1 cellular context compared by ENCODE assay signal in the genomic region with DNA sequence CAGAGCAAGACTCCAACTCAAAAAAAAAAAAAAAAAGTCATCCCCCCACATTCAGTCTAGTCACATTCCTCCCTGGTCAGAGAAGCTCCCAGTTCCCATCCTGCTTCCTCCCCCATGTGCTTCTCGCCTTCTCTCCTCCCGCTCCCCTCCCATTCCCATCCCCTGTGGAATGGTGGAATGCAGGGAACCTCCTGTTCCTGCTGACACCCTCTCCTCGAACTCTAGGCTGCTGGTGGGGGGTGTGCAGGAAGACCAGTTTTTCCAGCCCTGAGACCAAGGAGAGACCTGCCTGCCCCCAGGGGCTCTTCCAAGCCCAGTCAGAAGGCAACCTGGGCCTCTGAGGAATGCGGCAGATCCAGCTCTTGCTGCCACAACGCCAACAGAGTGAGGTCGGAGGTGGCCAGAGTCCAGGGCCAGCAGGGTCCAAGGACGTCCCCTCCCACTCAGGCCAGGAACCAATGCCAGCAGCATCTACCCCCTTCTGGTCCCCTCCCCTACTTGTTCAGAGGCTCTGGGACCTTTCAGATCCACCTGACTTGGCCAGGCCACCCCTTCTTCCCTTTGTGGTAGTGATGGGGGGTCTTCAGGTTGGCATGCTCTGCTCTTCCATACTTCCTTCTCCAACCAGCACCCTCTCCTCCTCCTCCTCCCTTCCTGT.
TF ChIP-seq lines count a peak whose summit lies in the region.

No MANE protein-coding gene starts in this region.

TF ChIP-seq in HepG2, 621 proteins besides CTCF, POLR2A, EP300 and RAD21 (continued from another document and continues in another):
- TF ChIP-seq, protein P1, sequence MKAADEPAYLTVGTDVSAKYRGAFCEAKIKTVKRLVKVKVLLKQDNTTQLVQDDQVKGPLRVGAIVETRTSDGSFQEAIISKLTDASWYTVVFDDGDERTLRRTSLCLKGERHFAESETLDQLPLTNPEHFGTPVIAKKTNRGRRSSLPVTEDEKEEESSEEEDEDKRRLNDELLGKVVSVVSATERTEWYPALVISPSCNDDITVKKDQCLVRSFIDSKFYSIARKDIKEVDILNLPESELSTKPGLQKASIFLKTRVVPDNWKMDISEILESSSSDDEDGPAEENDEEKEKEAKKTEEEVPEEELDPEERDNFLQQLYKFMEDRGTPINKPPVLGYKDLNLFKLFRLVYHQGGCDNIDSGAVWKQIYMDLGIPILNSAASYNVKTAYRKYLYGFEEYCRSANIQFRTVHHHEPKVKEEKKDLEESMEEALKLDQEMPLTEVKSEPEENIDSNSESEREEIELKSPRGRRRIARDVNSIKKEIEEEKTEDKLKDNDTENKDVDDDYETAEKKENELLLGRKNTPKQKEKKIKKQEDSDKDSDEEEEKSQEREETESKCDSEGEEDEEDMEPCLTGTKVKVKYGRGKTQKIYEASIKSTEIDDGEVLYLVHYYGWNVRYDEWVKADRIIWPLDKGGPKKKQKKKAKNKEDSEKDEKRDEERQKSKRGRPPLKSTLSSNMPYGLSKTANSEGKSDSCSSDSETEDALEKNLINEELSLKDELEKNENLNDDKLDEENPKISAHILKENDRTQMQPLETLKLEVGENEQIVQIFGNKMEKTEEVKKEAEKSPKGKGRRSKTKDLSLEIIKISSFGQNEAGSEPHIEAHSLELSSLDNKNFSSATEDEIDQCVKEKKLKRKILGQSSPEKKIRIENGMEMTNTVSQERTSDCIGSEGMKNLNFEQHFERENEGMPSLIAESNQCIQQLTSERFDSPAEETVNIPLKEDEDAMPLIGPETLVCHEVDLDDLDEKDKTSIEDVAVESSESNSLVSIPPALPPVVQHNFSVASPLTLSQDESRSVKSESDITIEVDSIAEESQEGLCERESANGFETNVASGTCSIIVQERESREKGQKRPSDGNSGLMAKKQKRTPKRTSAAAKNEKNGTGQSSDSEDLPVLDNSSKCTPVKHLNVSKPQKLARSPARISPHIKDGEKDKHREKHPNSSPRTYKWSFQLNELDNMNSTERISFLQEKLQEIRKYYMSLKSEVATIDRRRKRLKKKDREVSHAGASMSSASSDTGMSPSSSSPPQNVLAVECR (CRISPR knock-in tag; IDR thresholded peaks at IDR 0.05; ENCODE audit: borderline replicate concordance), result peak; percentile 60
- TF ChIP-seq, protein P2, sequence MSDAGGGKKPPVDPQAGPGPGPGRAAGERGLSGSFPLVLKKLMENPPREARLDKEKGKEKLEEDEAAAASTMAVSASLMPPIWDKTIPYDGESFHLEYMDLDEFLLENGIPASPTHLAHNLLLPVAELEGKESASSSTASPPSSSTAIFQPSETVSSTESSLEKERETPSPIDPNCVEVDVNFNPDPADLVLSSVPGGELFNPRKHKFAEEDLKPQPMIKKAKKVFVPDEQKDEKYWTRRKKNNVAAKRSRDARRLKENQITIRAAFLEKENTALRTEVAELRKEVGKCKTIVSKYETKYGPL (CRISPR knock-in tag; IDR thresholded peaks at IDR 0.05), result no peak
- TF ChIP-seq RFX3 (CRISPR knock-in tag; IDR thresholded peaks at IDR 0.05), result no peak
- no peak for TF ChIP-seq HNRNPK (IDR thresholded peaks at IDR 0.05; ENCODE audit: low read depth, low read length, poor library complexity, severe bottlenecking)
- TF ChIP-seq, protein P3, sequence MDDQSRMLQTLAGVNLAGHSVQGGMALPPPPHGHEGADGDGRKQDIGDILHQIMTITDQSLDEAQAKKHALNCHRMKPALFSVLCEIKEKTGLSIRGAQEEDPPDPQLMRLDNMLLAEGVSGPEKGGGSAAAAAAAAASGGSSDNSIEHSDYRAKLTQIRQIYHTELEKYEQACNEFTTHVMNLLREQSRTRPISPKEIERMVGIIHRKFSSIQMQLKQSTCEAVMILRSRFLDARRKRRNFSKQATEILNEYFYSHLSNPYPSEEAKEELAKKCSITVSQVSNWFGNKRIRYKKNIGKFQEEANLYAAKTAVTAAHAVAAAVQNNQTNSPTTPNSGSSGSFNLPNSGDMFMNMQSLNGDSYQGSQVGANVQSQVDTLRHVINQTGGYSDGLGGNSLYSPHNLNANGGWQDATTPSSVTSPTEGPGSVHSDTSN (CRISPR knock-in tag; IDR thresholded peaks at IDR 0.05; ENCODE audit: borderline replicate concordance), result no peak
- TF ChIP-seq PLRG1 (conservative IDR thresholded peaks at IDR 0.05), result no peak
- TF ChIP-seq, protein P4, sequence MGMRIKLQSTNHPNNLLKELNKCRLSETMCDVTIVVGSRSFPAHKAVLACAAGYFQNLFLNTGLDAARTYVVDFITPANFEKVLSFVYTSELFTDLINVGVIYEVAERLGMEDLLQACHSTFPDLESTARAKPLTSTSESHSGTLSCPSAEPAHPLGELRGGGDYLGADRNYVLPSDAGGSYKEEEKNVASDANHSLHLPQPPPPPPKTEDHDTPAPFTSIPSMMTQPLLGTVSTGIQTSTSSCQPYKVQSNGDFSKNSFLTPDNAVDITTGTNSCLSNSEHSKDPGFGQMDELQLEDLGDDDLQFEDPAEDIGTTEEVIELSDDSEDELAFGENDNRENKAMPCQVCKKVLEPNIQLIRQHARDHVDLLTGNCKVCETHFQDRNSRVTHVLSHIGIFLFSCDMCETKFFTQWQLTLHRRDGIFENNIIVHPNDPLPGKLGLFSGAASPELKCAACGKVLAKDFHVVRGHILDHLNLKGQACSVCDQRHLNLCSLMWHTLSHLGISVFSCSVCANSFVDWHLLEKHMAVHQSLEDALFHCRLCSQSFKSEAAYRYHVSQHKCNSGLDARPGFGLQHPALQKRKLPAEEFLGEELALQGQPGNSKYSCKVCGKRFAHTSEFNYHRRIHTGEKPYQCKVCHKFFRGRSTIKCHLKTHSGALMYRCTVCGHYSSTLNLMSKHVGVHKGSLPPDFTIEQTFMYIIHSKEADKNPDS (CRISPR knock-in tag; IDR thresholded peaks at IDR 0.05), result no peak
- TF ChIP-seq, protein P5, sequence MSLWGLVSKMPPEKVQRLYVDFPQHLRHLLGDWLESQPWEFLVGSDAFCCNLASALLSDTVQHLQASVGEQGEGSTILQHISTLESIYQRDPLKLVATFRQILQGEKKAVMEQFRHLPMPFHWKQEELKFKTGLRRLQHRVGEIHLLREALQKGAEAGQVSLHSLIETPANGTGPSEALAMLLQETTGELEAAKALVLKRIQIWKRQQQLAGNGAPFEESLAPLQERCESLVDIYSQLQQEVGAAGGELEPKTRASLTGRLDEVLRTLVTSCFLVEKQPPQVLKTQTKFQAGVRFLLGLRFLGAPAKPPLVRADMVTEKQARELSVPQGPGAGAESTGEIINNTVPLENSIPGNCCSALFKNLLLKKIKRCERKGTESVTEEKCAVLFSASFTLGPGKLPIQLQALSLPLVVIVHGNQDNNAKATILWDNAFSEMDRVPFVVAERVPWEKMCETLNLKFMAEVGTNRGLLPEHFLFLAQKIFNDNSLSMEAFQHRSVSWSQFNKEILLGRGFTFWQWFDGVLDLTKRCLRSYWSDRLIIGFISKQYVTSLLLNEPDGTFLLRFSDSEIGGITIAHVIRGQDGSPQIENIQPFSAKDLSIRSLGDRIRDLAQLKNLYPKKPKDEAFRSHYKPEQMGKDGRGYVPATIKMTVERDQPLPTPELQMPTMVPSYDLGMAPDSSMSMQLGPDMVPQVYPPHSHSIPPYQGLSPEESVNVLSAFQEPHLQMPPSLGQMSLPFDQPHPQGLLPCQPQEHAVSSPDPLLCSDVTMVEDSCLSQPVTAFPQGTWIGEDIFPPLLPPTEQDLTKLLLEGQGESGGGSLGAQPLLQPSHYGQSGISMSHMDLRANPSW (CRISPR knock-in tag; IDR thresholded peaks at IDR 0.05; ENCODE audit: borderline replicate concordance), result 0 out of 2 replicates have a peak, but pooled peaks have one; percentile 16
- no peak for TF ChIP-seq SMARCC2 (IDR thresholded peaks at IDR 0.05)
- no peak for TF ChIP-seq NBN (conservative IDR thresholded peaks at IDR 0.05)
- TF ChIP-seq, protein P6, sequence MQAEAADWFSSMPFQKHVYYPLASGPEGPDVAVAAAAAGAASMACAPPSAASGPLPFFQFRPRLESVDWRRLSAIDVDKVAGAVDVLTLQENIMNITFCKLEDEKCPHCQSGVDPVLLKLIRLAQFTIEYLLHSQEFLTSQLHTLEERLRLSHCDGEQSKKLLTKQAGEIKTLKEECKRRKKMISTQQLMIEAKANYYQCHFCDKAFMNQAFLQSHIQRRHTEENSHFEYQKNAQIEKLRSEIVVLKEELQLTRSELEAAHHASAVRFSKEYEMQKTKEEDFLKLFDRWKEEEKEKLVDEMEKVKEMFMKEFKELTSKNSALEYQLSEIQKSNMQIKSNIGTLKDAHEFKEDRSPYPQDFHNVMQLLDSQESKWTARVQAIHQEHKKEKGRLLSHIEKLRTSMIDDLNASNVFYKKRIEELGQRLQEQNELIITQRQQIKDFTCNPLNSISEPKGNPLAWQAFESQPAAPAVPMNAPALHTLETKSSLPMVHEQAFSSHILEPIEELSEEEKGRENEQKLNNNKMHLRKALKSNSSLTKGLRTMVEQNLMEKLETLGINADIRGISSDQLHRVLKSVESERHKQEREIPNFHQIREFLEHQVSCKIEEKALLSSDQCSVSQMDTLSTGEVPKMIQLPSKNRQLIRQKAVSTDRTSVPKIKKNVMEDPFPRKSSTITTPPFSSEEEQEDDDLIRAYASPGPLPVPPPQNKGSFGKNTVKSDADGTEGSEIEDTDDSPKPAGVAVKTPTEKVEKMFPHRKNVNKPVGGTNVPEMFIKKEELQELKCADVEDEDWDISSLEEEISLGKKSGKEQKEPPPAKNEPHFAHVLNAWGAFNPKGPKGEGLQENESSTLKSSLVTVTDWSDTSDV (CRISPR knock-in tag; IDR thresholded peaks at IDR 0.05), result no peak
- no peak for TF ChIP-seq MIER2 (CRISPR knock-in tag; IDR thresholded peaks at IDR 0.05)
- peak; percentile 81 for TF ChIP-seq POGZ (CRISPR knock-in tag; IDR thresholded peaks at IDR 0.05)
- no peak for TF ChIP-seq ZNF776 (CRISPR knock-in tag; IDR thresholded peaks at IDR 0.05)
- TF ChIP-seq NONO (IDR thresholded peaks at IDR 0.05), result no peak
- peak; percentile 95 for TF ChIP-seq NONO (CRISPR knock-in tag; conservative IDR thresholded peaks at IDR 0.05)
- TF ChIP-seq SRSF4 (IDR thresholded peaks at IDR 0.05; ENCODE audit: low read depth, low read length, poor library complexity, severe bottlenecking), result no peak
- TF ChIP-seq PAX8 (CRISPR knock-in tag; IDR thresholded peaks at IDR 0.05; ENCODE audit: borderline replicate concordance), result no peak
- TF ChIP-seq RELA (CRISPR knock-in tag; IDR thresholded peaks at IDR 0.05), result no peak
- TF ChIP-seq, protein P7, sequence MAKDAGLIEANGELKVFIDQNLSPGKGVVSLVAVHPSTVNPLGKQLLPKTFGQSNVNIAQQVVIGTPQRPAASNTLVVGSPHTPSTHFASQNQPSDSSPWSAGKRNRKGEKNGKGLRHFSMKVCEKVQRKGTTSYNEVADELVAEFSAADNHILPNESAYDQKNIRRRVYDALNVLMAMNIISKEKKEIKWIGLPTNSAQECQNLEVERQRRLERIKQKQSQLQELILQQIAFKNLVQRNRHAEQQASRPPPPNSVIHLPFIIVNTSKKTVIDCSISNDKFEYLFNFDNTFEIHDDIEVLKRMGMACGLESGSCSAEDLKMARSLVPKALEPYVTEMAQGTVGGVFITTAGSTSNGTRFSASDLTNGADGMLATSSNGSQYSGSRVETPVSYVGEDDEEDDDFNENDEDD (CRISPR knock-in tag; IDR thresholded peaks at IDR 0.05; ENCODE audit: borderline replicate concordance), result peak; percentile 53
- TF ChIP-seq, protein P8, sequence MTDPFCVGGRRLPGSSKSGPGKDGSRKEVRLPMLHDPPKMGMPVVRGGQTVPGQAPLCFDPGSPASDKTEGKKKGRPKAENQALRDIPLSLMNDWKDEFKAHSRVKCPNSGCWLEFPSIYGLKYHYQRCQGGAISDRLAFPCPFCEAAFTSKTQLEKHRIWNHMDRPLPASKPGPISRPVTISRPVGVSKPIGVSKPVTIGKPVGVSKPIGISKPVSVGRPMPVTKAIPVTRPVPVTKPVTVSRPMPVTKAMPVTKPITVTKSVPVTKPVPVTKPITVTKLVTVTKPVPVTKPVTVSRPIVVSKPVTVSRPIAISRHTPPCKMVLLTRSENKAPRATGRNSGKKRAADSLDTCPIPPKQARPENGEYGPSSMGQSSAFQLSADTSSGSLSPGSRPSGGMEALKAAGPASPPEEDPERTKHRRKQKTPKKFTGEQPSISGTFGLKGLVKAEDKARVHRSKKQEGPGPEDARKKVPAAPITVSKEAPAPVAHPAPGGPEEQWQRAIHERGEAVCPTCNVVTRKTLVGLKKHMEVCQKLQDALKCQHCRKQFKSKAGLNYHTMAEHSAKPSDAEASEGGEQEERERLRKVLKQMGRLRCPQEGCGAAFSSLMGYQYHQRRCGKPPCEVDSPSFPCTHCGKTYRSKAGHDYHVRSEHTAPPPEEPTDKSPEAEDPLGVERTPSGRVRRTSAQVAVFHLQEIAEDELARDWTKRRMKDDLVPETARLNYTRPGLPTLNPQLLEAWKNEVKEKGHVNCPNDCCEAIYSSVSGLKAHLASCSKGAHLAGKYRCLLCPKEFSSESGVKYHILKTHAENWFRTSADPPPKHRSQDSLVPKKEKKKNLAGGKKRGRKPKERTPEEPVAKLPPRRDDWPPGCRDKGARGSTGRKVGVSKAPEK (CRISPR knock-in tag; IDR thresholded peaks at IDR 0.05; ENCODE audit: borderline replicate concordance), result peak; percentile 89; the same call in 1 of the 2 replicates
- peak; percentile 64; the same call in 1 of the 2 replicates for TF ChIP-seq CREM (IDR thresholded peaks at IDR 0.05)
- no peak for TF ChIP-seq CREM (CRISPR knock-in tag; IDR thresholded peaks at IDR 0.05)
- TF ChIP-seq SYNCRIP (IDR thresholded peaks at IDR 0.05; ENCODE audit: insufficient read depth, low read depth, low read length), result no peak
- TF ChIP-seq IKZF1 (IDR thresholded peaks at IDR 0.05), result no peak
- TF ChIP-seq ZBTB3 (CRISPR knock-in tag; IDR thresholded peaks at IDR 0.05; ENCODE audit: borderline replicate concordance, low read depth), result no peak
- no peak for TF ChIP-seq ZSCAN30 (CRISPR knock-in tag; IDR thresholded peaks at IDR 0.05)
- TF ChIP-seq PHF5A (CRISPR knock-in tag; IDR thresholded peaks at IDR 0.05; ENCODE audit: low read depth, unreplicated experiment), result peak; percentile 73
- TF ChIP-seq NFYB (CRISPR knock-in tag; IDR thresholded peaks at IDR 0.05), result no peak
- no peak for TF ChIP-seq ZNF160 (CRISPR knock-in tag; IDR thresholded peaks at IDR 0.05)
- no peak for TF ChIP-seq ZNF567 (CRISPR knock-in tag; IDR thresholded peaks at IDR 0.05; ENCODE audit: borderline replicate concordance)
- peak; percentile 96 for TF ChIP-seq ZNF501 (CRISPR knock-in tag; IDR thresholded peaks at IDR 0.05)
- peak; percentile 49; the same call in 1 of the 2 replicates for TF ChIP-seq HOXD1 (CRISPR knock-in tag; IDR thresholded peaks at IDR 0.05)
- TF ChIP-seq ZNF552 (CRISPR knock-in tag; IDR thresholded peaks at IDR 0.05; ENCODE audit: borderline replicate concordance), result no peak
- TF ChIP-seq, protein P9, sequence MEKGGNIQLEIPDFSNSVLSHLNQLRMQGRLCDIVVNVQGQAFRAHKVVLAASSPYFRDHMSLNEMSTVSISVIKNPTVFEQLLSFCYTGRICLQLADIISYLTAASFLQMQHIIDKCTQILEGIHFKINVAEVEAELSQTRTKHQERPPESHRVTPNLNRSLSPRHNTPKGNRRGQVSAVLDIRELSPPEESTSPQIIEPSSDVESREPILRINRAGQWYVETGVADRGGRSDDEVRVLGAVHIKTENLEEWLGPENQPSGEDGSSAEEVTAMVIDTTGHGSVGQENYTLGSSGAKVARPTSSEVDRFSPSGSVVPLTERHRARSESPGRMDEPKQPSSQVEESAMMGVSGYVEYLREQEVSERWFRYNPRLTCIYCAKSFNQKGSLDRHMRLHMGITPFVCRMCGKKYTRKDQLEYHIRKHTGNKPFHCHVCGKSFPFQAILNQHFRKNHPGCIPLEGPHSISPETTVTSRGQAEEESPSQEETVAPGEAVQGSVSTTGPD (CRISPR knock-in tag; IDR thresholded peaks at IDR 0.05), result no peak
- TF ChIP-seq, protein P10, sequence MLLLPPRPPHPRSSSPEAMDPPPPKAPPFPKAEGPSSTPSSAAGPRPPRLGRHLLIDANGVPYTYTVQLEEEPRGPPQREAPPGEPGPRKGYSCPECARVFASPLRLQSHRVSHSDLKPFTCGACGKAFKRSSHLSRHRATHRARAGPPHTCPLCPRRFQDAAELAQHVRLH (CRISPR knock-in tag; IDR thresholded peaks at IDR 0.05; ENCODE audit: borderline replicate concordance, low read depth), result no peak; the same call in 1 of the 2 replicates
- TF ChIP-seq ZNF615 (CRISPR knock-in tag; IDR thresholded peaks at IDR 0.05; ENCODE audit: borderline replicate concordance), result no peak
